ENCODE assay signal across 8 cellular contexts in genomic region chr10:104253576-104254410, GRCh38. TPM values are rescaled to one million over a fixed set of nuclear protein-coding genes. Genes with fewer than 3 reads are reported as not detected.
DNase-seq lines count a peak whose midpoint lies in the region; ATAC-seq and TF ChIP-seq lines count a peak whose summit lies in the region.

No MANE protein-coding gene starts in this region.

- H3K4me3 Mint-ChIP-seq in H9 (peak overlapping the region; percentile 77 to 87), WTC11 (peak overlapping the region; percentile 81), glutamatergic neuron (ENCODE audit: unreplicated experiment) (peak overlapping the region; percentile 89)

- H3F3A ChIP-seq in smooth muscle cell (ENCODE audit: low read depth), result peaks cover 24% of the 10 kb centered on the region

- peaks cover 12% of the 10 kb centered on the region for H3K23me2 ChIP-seq in H9 (ENCODE audit: insufficient read length, low read depth, low read length, poor library complexity, severe bottlenecking)

- ATAC-seq in WTC11 (peak; percentile 37), GM18511 (IDR thresholded peaks at IDR 0.05; ENCODE audit: unreplicated experiment) (no peak)

- H3K27ac Mint-ChIP-seq in H9 (peak overlapping the region in 1 of 3 experiments; percentile 90; a peak in 3 of 7 replicates), WTC11 (peak overlapping the region; percentile 87), glutamatergic neuron (ENCODE audit: unreplicated experiment) (no peak overlapping the region)

- no peak overlapping the region for H2BK5ac ChIP-seq in H9 (ENCODE audit: insufficient read length, low read length)

- H4K8ac ChIP-seq in H9 (replicated peaks; ENCODE audit: insufficient read length, low read depth, low read length), result no peak overlapping the region

- H3K79me2 ChIP-seq in H9 (ENCODE audit: insufficient read depth, low read length), result no peaks in the 10 kb centered on the region; the same call in 1 of the 2 replicates
- peaks cover 41% of the 10 kb centered on the region for H3K79me2 ChIP-seq in smooth muscle cell (ENCODE audit: low read depth)

- H4K5ac ChIP-seq in H9 (ENCODE audit: insufficient read length, low read depth, low read length), result no peak overlapping the region

- no peak overlapping the region for H3T11ph ChIP-seq in H9 (ENCODE audit: low read length)

- H3K27me3 ChIP-seq in H9 (ENCODE audit: insufficient read depth, low read length) (no peaks in the 10 kb centered on the region; the same call in 1 of the 2 replicates), smooth muscle cell (ENCODE audit: low read depth) (no peaks in the 10 kb centered on the region)

- POLR2A ChIA-PET in WTC11 (lab: Charles Lee), result interaction anchor here (0.6 to 1.9 kb wide), 5 partner anchors 15 to 132 kb away, joined by 3 to 6 read pairs (median 4); partner anchors contain the start of genes GSTO2, ITPRIP and SFR1

- no peaks in the 10 kb centered on the region for H3K36me3 ChIP-seq in smooth muscle cell (ENCODE audit: low read depth)

- DNase-seq in H9, result peak; percentile 50
- DNase-seq in WTC11 (ENCODE audit: low spot score), result peak; percentile 23
- DNase-seq in glutamatergic neuron, result no peak
- DNase-seq in smooth muscle cell (lab: John Stamatoyannopoulos, UW; ENCODE audit: unreplicated experiment), result no peak
- DNase-seq in NCI-H748 (lab: John Stamatoyannopoulos, UW; ENCODE audit: unreplicated experiment), result no peak
- DNase-seq in NCI-H2171 (lab: John Stamatoyannopoulos, UW), result no peak
- no peak for DNase-seq in amygdala (lab: John Stamatoyannopoulos, UW)

- H3K18ac ChIP-seq in H9 (ENCODE audit: insufficient read length, low read depth, low read length), result no peak overlapping the region

- no peak overlapping the region for H3K14ac ChIP-seq in H9 (ENCODE audit: insufficient read depth, low read length)

- no peak overlapping the region for H2BK15ac ChIP-seq in H9 (ENCODE audit: low read depth, low read length)

- no peak for TF ChIP-seq CTCF in H9 (conservative IDR thresholded peaks at IDR 0.05)
- TF ChIP-seq CTCF in WTC11 (IDR thresholded peaks at IDR 0.05), result no peak
- TF ChIP-seq CTCF in glutamatergic neuron (IDR thresholded peaks at IDR 0.05; ENCODE audit: partially characterized antibody, unreplicated experiment), result no peak
- no peak for TF ChIP-seq CTCF in smooth muscle cell (IDR thresholded peaks at IDR 0.05; ENCODE audit: borderline replicate concordance, insufficient read depth, poor library complexity, severe bottlenecking)

- peaks cover 0 to 13% (median 11%) of the 10 kb centered on the region in 3 experiments; a peak in 5 of 7 replicates for H3K36me3 Mint-ChIP-seq in H9 (ENCODE audit: insufficient read depth in 1 of 3, low read depth in 3 of 3)
- H3K36me3 Mint-ChIP-seq in WTC11, result peaks cover 11% of the 10 kb centered on the region
- no peaks in the 10 kb centered on the region for H3K36me3 Mint-ChIP-seq in glutamatergic neuron (ENCODE audit: unreplicated experiment)

- H2BK20ac ChIP-seq in H9 (ENCODE audit: low read depth, low read length, poor library complexity, severe bottlenecking), result no peak overlapping the region

- no peak overlapping the region for H3K9ac ChIP-seq in H9 (ENCODE audit: extremely low read depth, insufficient read length, low read length)
- H3K9ac ChIP-seq in smooth muscle cell (ENCODE audit: low read depth), result peak overlapping the region; percentile 87

- no peak overlapping the region for H2BK120ac ChIP-seq in H9 (ENCODE audit: low read depth, low read length, poor library complexity, severe bottlenecking)

- H3K56ac ChIP-seq in H9 (ENCODE audit: insufficient read length, low read depth, low read length), result no peak overlapping the region

- H4K20me1 ChIP-seq in H9 (ENCODE audit: control insufficient read depth, insufficient read depth, insufficient read length) (no peaks in the 10 kb centered on the region), smooth muscle cell (ENCODE audit: low read depth) (peaks cover 21% of the 10 kb centered on the region)

- H3K4ac ChIP-seq in H9 (ENCODE audit: low read depth, low read length), result no peak overlapping the region

- H3K4me1 ChIP-seq in H9 (ENCODE audit: insufficient read depth, low read length) (peaks cover 11% of the 10 kb centered on the region; the same call in 1 of the 2 replicates), smooth muscle cell (ENCODE audit: low read depth) (peaks cover 23% of the 10 kb centered on the region)

- no peaks in the 10 kb centered on the region for H3K79me1 ChIP-seq in H9 (ENCODE audit: insufficient read depth, low read depth, low read length, poor library complexity, severe bottlenecking)

- H3K9me3 ChIP-seq in H9 (ENCODE audit: control insufficient read depth, low read depth, low read length) (no peaks in the 10 kb centered on the region), smooth muscle cell (replicated peaks; ENCODE audit: low read depth) (no peaks in the 10 kb centered on the region)

- H3K27ac ChIP-seq in H9 (ENCODE audit: insufficient read length, low read depth, low read length) (no peak overlapping the region), smooth muscle cell (ENCODE audit: low read depth) (peak overlapping the region; percentile 87)

- no peak overlapping the region for H2AK5ac ChIP-seq in H9 (ENCODE audit: insufficient read length, low read length)

- no CpG with 5 or more reads among the region's 10 CpGs for WGBS in H9 (ENCODE audit: extremely low coverage, insufficient read length, low lambda C conversion rate)
- WGBS in smooth muscle cell (ENCODE audit: low lambda C conversion rate), result 21% methylated on average over 10 of the region's 10 CpGs

- H4K91ac ChIP-seq in H9 (ENCODE audit: insufficient read length, low read depth, low read length), result no peak overlapping the region

- CTCF ChIA-PET in WTC11 (lab: Charles Lee), result interaction anchor here (0.7 to 5.0 kb wide), 13 partner anchors 21 to 369 kb away, joined by 3 to 56 read pairs (median 5); partner anchors contain the start of genes CFAP58 and SFR1

- no peak overlapping the region for H3K23ac ChIP-seq in H9 (ENCODE audit: insufficient read length, low read depth, low read length)

- peaks cover 15% of the 10 kb centered on the region for H3K27me3 Mint-ChIP-seq in H9 (ENCODE audit: low read depth)
- H3K27me3 Mint-ChIP-seq in WTC11 (ENCODE audit: low read depth), result peaks cover 13% of the 10 kb centered on the region
- H3K27me3 Mint-ChIP-seq in glutamatergic neuron (ENCODE audit: unreplicated experiment), result peaks cover 3% of the 10 kb centered on the region

- peak overlapping the region; percentile 77 for H3K4me3 ChIP-seq in smooth muscle cell

- H3K9me3 Mint-ChIP-seq in H9 (no peaks in the 10 kb centered on the region; a peak in 1 of 5 replicates), WTC11 (peaks cover 11% of the 10 kb centered on the region), glutamatergic neuron (ENCODE audit: unreplicated experiment) (peaks cover 4% of the 10 kb centered on the region)

- H3K4me2 ChIP-seq in H9 (ENCODE audit: insufficient read depth, insufficient read length, low read length), result peak overlapping the region; percentile 87
- H3K4me2 ChIP-seq in smooth muscle cell, result peak overlapping the region; percentile 97

- peaks cover 51 to 58% of the 10 kb centered on the region in 2 experiments for H3K4me1 Mint-ChIP-seq in H9
- H3K4me1 Mint-ChIP-seq in WTC11, result peaks cover 60% of the 10 kb centered on the region
- H3K4me1 Mint-ChIP-seq in glutamatergic neuron (ENCODE audit: low read depth, unreplicated experiment), result peaks cover 14% of the 10 kb centered on the region

- no peak overlapping the region for H2BK12ac ChIP-seq in H9 (ENCODE audit: insufficient read length, low read depth, low read length)

- H2AFZ ChIP-seq in H9 (ENCODE audit: low read length) (no peak overlapping the region), smooth muscle cell (ENCODE audit: low read depth) (peak overlapping the region; percentile 70)

TF ChIP-seq in WTC11, 78 proteins besides CTCF, POLR2A, EP300 and RAD21:
- TF ChIP-seq ZMAT4 (CRISPR knock-in tag; IDR thresholded peaks at IDR 0.05), result no peak
- TF ChIP-seq SOX15 (CRISPR knock-in tag; IDR thresholded peaks at IDR 0.05), result no peak
- TF ChIP-seq ELF4 (CRISPR knock-in tag; IDR thresholded peaks at IDR 0.05; ENCODE audit: low read depth), result no peak
- TF ChIP-seq ESRRA (CRISPR knock-in tag; IDR thresholded peaks at IDR 0.05; ENCODE audit: borderline replicate concordance), result no peak
- TF ChIP-seq NFATC4 (CRISPR knock-in tag; IDR thresholded peaks at IDR 0.05), result no peak

RNA-seq across cellular contexts. Expression of gene GSTO1, which starts 0.9 kb away (rescaled TPM):
- total RNA-seq in H9 (2021) (114 and 116 TPM in 2 replicates), WTC11 (2021) (87.9 to 99.5 TPM (median 99.2 TPM) in 3 replicates), glutamatergic neuron (ENCODE audit: unreplicated experiment) (26.8 TPM), smooth muscle cell (293 and 297 TPM in 2 replicates)
- 407 and 440 TPM in 2 replicates for polyA plus RNA-seq in smooth muscle cell

RNA-seq across cellular contexts. Expression of gene GSTO2, which starts 15.2 kb away (rescaled TPM):
- total RNA-seq in H9 (2021) (12.0 and 14.5 TPM in 2 replicates), WTC11 (2021) (10.7 to 18.7 TPM (median 17.6 TPM) in 3 replicates), glutamatergic neuron (ENCODE audit: unreplicated experiment) (2.0 TPM), smooth muscle cell (1.8 and 2.1 TPM in 2 replicates)
- 3.7 and 4.9 TPM in 2 replicates for polyA plus RNA-seq in smooth muscle cell

RNA-seq across cellular contexts. Expression of gene CFAP43, which starts 21.6 kb away (rescaled TPM):
- 0.26 and 0.64 TPM in 2 replicates for total RNA-seq in H9 (2021)
- total RNA-seq in WTC11 (2021), result 0.42 to 0.69 TPM (median 0.44 TPM) in 3 replicates
- total RNA-seq in glutamatergic neuron (ENCODE audit: unreplicated experiment), result 0.44 TPM
- total RNA-seq in smooth muscle cell, result 0.04 and 0.49 TPM in 2 replicates
- 0.50 and 0.63 TPM in 2 replicates for polyA plus RNA-seq in smooth muscle cell

Comparison
In these comparisons a context has a peak if more than half of its experiments do, and no peak if none do; other contexts are left out.
1. DNase-seq: peak in H9 (single experiment) and WTC11 (single experiment); none in glutamatergic neuron (single experiment), smooth muscle cell (single experiment), NCI-H748 (single experiment), NCI-H2171 (single experiment) and amygdala (0 of 56).
2. Peak in every context shown above with its lines, with median percentiles within 50 percentile points of each other: H3K4me3 Mint-ChIP-seq.